In the genomic region with DNA sequence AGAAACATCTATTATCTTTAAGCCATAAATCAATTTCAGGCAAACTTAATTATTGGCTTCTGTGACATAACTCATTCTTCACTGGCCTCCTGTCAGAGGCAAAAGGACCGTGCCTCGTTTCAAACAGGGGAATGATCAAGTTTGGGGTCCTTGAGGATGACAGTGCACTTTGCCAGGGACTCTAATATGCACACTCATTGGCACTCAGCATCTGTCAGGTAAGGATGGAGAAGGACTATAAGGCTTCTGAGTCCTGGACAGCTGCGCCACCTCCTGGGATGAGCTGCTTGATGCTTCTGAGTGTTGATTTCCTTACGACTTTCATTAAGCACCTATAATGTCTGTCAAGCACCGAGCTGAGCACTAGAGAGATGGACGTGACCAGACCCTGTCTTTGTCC, we compare ENCODE assay signal across 10 cellular contexts. TPM values are rescaled to one million over a fixed set of nuclear protein-coding genes. Genes with fewer than 3 reads are reported as not detected.
DNase-seq lines count a peak whose midpoint lies in the region; ATAC-seq and TF ChIP-seq lines count a peak whose summit lies in the region.
"Had no signal": no experiment of that assay in that cellular context is flagged by ENCODE, and none has a peak within 500 bp of the region (broad histone marks: within the 10 kb centered on the region; RNA-seq: fewer than 3 reads in every experiment).

No MANE protein-coding gene starts in this region.

- H3K4me1 ChIP-seq in HEK293 (ENCODE audit: control insufficient read depth, insufficient read depth, low read length) (no peaks in the 10 kb centered on the region), left lung (no peaks in the 10 kb centered on the region)
- H3K4me1 ChIP-seq: BLaER1 had no signal

- H3K27ac ChIP-seq in HEK293 (ENCODE audit: extremely low read depth, low read depth, low read length) (no peak overlapping the region), left lung (no peak overlapping the region)
- H3K27ac ChIP-seq: BLaER1 had no signal

- H3K36me3 ChIP-seq in HEK293 (ENCODE audit: control insufficient read depth in 2 of 2, insufficient read depth in 1 of 2, low read length in 2 of 2) (no peaks in the 10 kb centered on the region), left lung (no peaks in the 10 kb centered on the region)
- H3K36me3 ChIP-seq: BLaER1 had no signal

- no peak for TF ChIP-seq CTCF in HEK293 (tag by site-specific recombination; IDR thresholded peaks at IDR 0.05)
- no peak for TF ChIP-seq CTCF in left lung (IDR thresholded peaks at IDR 0.05)

- intact Hi-C loops in left lung (cut with DNase I) = no loop called here

- peak; percentile 14 for ATAC-seq in left lung
- no peak for ATAC-seq in HG02798 (IDR thresholded peaks at IDR 0.05; ENCODE audit: poor library complexity, unreplicated experiment)
- no peak for ATAC-seq in GM18907 (IDR thresholded peaks at IDR 0.05; ENCODE audit: unreplicated experiment)

- CTCF ChIA-PET in HEK293 (lab: Yijun Ruan, JAX) = interaction anchor here (0.6 to 4.4 kb wide), 11 partner anchors 9 to 1599 kb away, joined by 3 to 19 read pairs (median 3); partner anchors contain the start of gene RTCB

- H3K27me3 ChIP-seq in left lung = peaks cover 0 to 5% of the 10 kb centered on the region in 2 donors
- H3K27me3 ChIP-seq: BLaER1 had no signal

- no peaks in the 10 kb centered on the region for H3K9me3 ChIP-seq in HEK293 (ENCODE audit: control insufficient read depth, insufficient read depth, low read depth, low read length)
- no peaks in the 10 kb centered on the region for H3K9me3 ChIP-seq in left lung
- H3K9me3 ChIP-seq: BLaER1 had no signal

- no peak overlapping the region for H3K4me3 ChIP-seq in HEK293 (ENCODE audit: low read depth, low read length)
- no peak overlapping the region for H3K4me3 ChIP-seq in left lung
- H3K4me3 ChIP-seq: BLaER1 had no signal

- POLR2A ChIA-PET in HEK293 (lab: Yijun Ruan, JAX) = no interaction called here

- peak; percentile 35 for DNase-seq in NCI-H2171 treated with DMSO at 0.1 percent for 48 hours (lab: John Stamatoyannopoulos, UW)
- no peak for DNase-seq in NCI-H2171 (lab: John Stamatoyannopoulos, UW)
- DNase-seq in SK-N-DZ (ENCODE audit: low spot score) = peak; percentile 82
- DNase-seq in left lung = no peak
- no peak for DNase-seq in NCI-H1436 (lab: John Stamatoyannopoulos, UW)
- DNase-seq: T1000 had no signal

TF ChIP-seq in HEK293, 187 proteins besides CTCF, POLR2A, EP300 and RAD21:
- TF ChIP-seq, protein P1, sequence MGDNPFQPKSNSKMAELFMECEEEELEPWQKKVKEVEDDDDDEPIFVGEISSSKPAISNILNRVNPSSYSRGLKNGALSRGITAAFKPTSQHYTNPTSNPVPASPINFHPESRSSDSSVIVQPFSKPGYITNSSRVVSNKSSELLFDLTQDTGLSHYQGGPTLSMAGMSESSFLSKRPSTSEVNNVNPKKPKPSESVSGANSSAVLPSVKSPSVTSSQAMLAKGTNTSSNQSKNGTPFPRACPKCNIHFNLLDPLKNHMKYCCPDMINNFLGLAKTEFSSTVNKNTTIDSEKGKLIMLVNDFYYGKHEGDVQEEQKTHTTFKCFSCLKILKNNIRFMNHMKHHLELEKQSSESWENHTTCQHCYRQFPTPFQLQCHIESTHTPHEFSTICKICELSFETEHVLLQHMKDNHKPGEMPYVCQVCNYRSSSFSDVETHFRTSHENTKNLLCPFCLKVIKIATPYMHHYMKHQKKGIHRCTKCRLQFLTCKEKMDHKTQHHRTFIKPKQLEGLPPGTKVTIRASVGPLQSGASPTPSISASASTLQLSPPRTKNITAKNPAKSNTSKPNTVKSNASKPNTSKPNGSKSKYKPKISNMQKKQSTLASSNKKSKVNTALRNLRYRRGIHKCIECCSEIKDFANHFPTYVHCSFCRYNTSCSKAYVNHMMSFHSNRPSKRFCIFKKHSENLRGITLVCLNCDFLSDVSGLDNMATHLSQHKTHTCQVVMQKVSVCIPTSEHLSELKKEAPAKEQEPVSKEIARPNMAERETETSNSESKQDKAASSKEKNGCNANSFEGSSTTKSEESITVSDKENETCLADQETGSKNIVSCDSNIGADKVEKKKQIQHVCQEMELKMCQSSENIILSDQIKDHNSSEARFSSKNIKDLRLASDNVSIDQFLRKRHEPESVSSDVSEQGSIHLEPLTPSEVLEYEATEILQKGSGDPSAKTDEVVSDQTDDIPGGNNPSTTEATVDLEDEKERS (tag by site-specific recombination; IDR thresholded peaks at IDR 0.05) = no peak
- TF ChIP-seq ZNF654 (tag by site-specific recombination; IDR thresholded peaks at IDR 0.05; ENCODE audit: low read depth) = peak; percentile 70
- no peak for TF ChIP-seq ZNF121 (tag by site-specific recombination; IDR thresholded peaks at IDR 0.05)
- peak; percentile 39; the same call in 1 of the 2 replicates for TF ChIP-seq SP7 (tag by site-specific recombination; IDR thresholded peaks at IDR 0.05)
- peak; percentile 43; the same call in 1 of the 2 replicates for TF ChIP-seq ZBTB17 (tag by site-specific recombination; IDR thresholded peaks at IDR 0.05)

RNA-seq across cellular contexts. Expression of gene BPIFC, which starts 20.2 kb away (rescaled TPM):
- not detected in 2 replicates for polyA plus RNA-seq in SK-N-DZ (2014; cell fraction: cytosol; rRNA removed)
- not detected in 2 replicates for polyA plus RNA-seq in SK-N-DZ (2014; cell fraction: nucleus; rRNA removed)
- not detected for total RNA-seq in left lung

RNA-seq across cellular contexts. Expression of gene FBXO7, which starts 30.5 kb away (rescaled TPM):
- polyA plus RNA-seq in SK-N-DZ (2014; cell fraction: cytosol; rRNA removed) = 105 and 109 TPM in 2 replicates
- 62.3 and 63.6 TPM in 2 replicates for polyA plus RNA-seq in SK-N-DZ (2014; cell fraction: nucleus; rRNA removed)
- total RNA-seq in left lung = 10 to 100 TPM; 84.5 to 90.9 TPM

RNA-seq across cellular contexts. Expression of gene RTCB, which starts 32.0 kb away (rescaled TPM):
- polyA plus RNA-seq in SK-N-DZ (2014; cell fraction: cytosol; rRNA removed) = 153 and 171 TPM in 2 replicates
- 43.8 and 76.5 TPM in 2 replicates for polyA plus RNA-seq in SK-N-DZ (2014; cell fraction: nucleus; rRNA removed)
- 10 to 100 TPM; 61.8 to 67.9 TPM for total RNA-seq in left lung

Comparison
In these comparisons a context has a peak if more than half of its experiments do, and no peak if none do; other contexts are left out.
1. DNase-seq: peak in NCI-H2171 treated with DMSO at 0.1 percent for 48 hours (single experiment) and SK-N-DZ (single experiment); none in NCI-H2171 (single experiment), left lung (0 of 2) and NCI-H1436 (single experiment).